Comparison of ENCODE assay signal across 11 cellular contexts in the genomic region with DNA sequence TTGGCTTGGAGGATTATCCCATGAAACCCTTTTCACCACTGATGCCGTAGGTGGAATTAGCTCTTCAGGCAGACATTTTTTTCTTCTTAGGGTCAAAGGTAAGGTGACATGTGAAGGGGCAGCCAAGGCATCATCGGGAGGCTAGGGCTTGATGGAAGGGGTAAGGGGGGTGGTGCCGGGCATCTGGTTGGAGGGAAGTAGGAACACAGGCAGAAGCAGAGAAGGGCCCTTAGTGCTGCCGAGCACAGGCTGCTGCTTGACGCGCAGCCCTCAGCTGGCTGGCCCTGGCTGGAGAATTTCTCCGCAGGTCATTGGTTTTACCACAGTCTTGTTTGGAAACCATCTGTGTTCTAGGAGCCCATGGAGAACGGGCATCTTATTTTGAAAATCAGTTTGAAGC. TPM values are rescaled to one million over a fixed set of nuclear protein-coding genes. Genes with fewer than 3 reads are reported as not detected.
DNase-seq lines count a peak whose midpoint lies in the region; ATAC-seq and TF ChIP-seq lines count a peak whose summit lies in the region.
"Had no signal": no experiment of that assay in that cellular context is flagged by ENCODE, and none has a peak within 500 bp of the region (broad histone marks: within the 10 kb centered on the region; RNA-seq: fewer than 3 reads in every experiment).

No MANE protein-coding gene starts in this region.

- RAD21 ChIA-PET in HCT116 (lab: Charles Lee; ENCODE audit: low non-redundant PET in 1 of 2, low total read pairs in 2 of 2, uncharacterized antibody in 2 of 2, unreplicated experiment in 2 of 2): no interaction called here

- CTCF ChIA-PET in HCT116 (lab: Charles Lee): no interaction called here

- DNase-seq in HCT116 (ENCODE audit: low read depth, low spot score) (no peak), NCI-H82 treated with DMSO at 0.1 percent for 48 hours (lab: John Stamatoyannopoulos, UW; ENCODE audit: unreplicated experiment) (peak; percentile 66), kidney tubule cell (ENCODE audit: low spot score) (peak; percentile 20), EL (no peak)
- no peak for DNase-seq in activated T-cell treated with anti-CD3 and anti-CD28 coated beads, Interleukin-2, amount 50 U/mL, for 4 hours
- DNase-seq: activated naive CD8-positive, alpha-beta T cell treated with anti-CD3 and anti-CD28 coated beads for 36 hours; immature natural killer cell; naive B cell had no signal

- no peaks in the 10 kb centered on the region for H3K27me3 Mint-ChIP-seq in activated T-cell treated with anti-CD3 and anti-CD28 coated beads, Interleukin-2, amount 50 U/mL, for 4 hours (ENCODE audit: low read depth)
- H3K27me3 Mint-ChIP-seq: activated naive CD8-positive, alpha-beta T cell treated with anti-CD3 and anti-CD28 coated beads for 36 hours; naive B cell had no signal

- POLR2A ChIA-PET in HCT116 (lab: Charles Lee): interaction anchor here (0.5 kb wide), 1 partner anchor 43 kb away, joined by 3 read pairs; no protein-coding TSS in a partner anchor

- TF ChIP-seq RAD21 in HCT116 (IDR thresholded peaks at IDR 0.05; ENCODE audit: low read depth): no peak

- H4K20me1 ChIP-seq in HCT116 (ENCODE audit: insufficient read depth): no peaks in the 10 kb centered on the region

- TF ChIP-seq CTCF in HCT116 (IDR thresholded peaks at IDR 0.05 in 2 of 3, conservative IDR thresholded peaks at IDR 0.05 in 1 of 3; ENCODE audit: borderline replicate concordance in 1 of 3, insufficient read depth in 1 of 3, low read depth in 2 of 3, low read length in 2 of 3): no peak

- intact Hi-C loops in HCT116 (cut with micrococcal nuclease): no loop called here

- H3K27me3 ChIP-seq in HCT116 (ENCODE audit: insufficient read depth, low read length): no peaks in the 10 kb centered on the region
- no peaks in the 10 kb centered on the region for H3K27me3 ChIP-seq in skeletal muscle tissue (ENCODE audit: control insufficient read depth in 3 of 3, insufficient read depth in 3 of 3, low read length in 3 of 3)
- H3K27me3 ChIP-seq: suprapubic skin had no signal

- no TSS peak for BruUV-seq in HCT116 (replicated peaks; lab: Mats Ljungman, UMichigan)

- no peaks in the 10 kb centered on the region for H3K4me1 Mint-ChIP-seq in activated T-cell treated with anti-CD3 and anti-CD28 coated beads, Interleukin-2, amount 50 U/mL, for 4 hours (ENCODE audit: low read depth)

- H3K36me3 ChIP-seq in HCT116 (ENCODE audit: control insufficient read depth in 1 of 2, insufficient read depth in 2 of 2, low read length in 2 of 2) (no peaks in the 10 kb centered on the region), skeletal muscle tissue (ENCODE audit: control insufficient read depth in 3 of 3, insufficient read depth in 3 of 3, low read length in 3 of 3) (no peaks in the 10 kb centered on the region)
- H3K36me3 ChIP-seq: suprapubic skin had no signal

- TF ChIP-seq POLR2A in HCT116 (IDR thresholded peaks at IDR 0.05; ENCODE audit: borderline replicate concordance, extremely low read depth, insufficient read depth, insufficient read length): no peak

- no peaks in the 10 kb centered on the region for H3K79me2 ChIP-seq in HCT116 (ENCODE audit: insufficient read depth, low read length)

- H3K27ac ChIP-seq in HCT116 (ENCODE audit: low read depth, low read length) (peak overlapping the region; percentile 57; the same call in 1 of the 2 replicates), skeletal muscle tissue (ENCODE audit: low read depth, low read length) (peak overlapping the region; percentile 4)

- H3K4me2 ChIP-seq in HCT116 (ENCODE audit: low read length): no peak overlapping the region; the same call in 1 of the 2 replicates

- no peak overlapping the region for H3K4me3 Mint-ChIP-seq in activated T-cell treated with anti-CD3 and anti-CD28 coated beads, Interleukin-2, amount 50 U/mL, for 4 hours
- H3K4me3 Mint-ChIP-seq: activated naive CD8-positive, alpha-beta T cell treated with anti-CD3 and anti-CD28 coated beads for 36 hours; immature natural killer cell; naive B cell had no signal

- peaks cover 14% of the 10 kb centered on the region for H3K36me3 Mint-ChIP-seq in activated T-cell treated with anti-CD3 and anti-CD28 coated beads, Interleukin-2, amount 50 U/mL, for 4 hours (ENCODE audit: insufficient read depth)
- H3K36me3 Mint-ChIP-seq: activated naive CD8-positive, alpha-beta T cell treated with anti-CD3 and anti-CD28 coated beads for 36 hours had no signal

- peaks cover 34 to 36% of the 10 kb centered on the region in 2 experiments for H3K4me1 ChIP-seq in HCT116 (ENCODE audit: control insufficient read depth in 1 of 2, insufficient read depth in 2 of 2, low read length in 2 of 2)
- H3K4me1 ChIP-seq in skeletal muscle tissue (ENCODE audit: control insufficient read depth in 3 of 3, insufficient read depth in 3 of 3, low read length in 3 of 3): peaks cover 29 to 37% (median 35%) of the 10 kb centered on the region in 3 donors

- H2AFZ ChIP-seq in HCT116 (ENCODE audit: low read depth, low read length, poor library complexity, severe bottlenecking): no peak overlapping the region

- ATAC-seq in HCT116 (no peak), GM19023 (IDR thresholded peaks at IDR 0.05; ENCODE audit: unreplicated experiment) (no peak)
- ATAC-seq in activated T-cell treated with anti-CD3 and anti-CD28 coated beads, Interleukin-2, amount 50 U/mL, for 4 hours: no peak

- no peaks in the 10 kb centered on the region for H3K9me3 Mint-ChIP-seq in activated T-cell treated with anti-CD3 and anti-CD28 coated beads, Interleukin-2, amount 50 U/mL, for 4 hours
- H3K9me3 Mint-ChIP-seq: activated naive CD8-positive, alpha-beta T cell treated with anti-CD3 and anti-CD28 coated beads for 36 hours; immature natural killer cell; naive B cell had no signal

- H3K9me3 ChIP-seq in HCT116 (ENCODE audit: control insufficient read depth in 1 of 2, insufficient read depth in 1 of 2, low read depth in 1 of 2, low read length in 2 of 2) (no peaks in the 10 kb centered on the region), skeletal muscle tissue (ENCODE audit: control insufficient read depth in 3 of 3, low read length in 3 of 3) (no peaks in the 10 kb centered on the region)
- H3K9me3 ChIP-seq: suprapubic skin had no signal

- H3K9me2 ChIP-seq in HCT116 (ENCODE audit: insufficient read depth): no peaks in the 10 kb centered on the region

- H3K9ac ChIP-seq in HCT116 (ENCODE audit: low read length) (no peak overlapping the region), skeletal muscle tissue (ENCODE audit: low read depth in 1 of 3, low read length in 3 of 3) (no peak overlapping the region)

- no peak overlapping the region for H3K4me3 ChIP-seq in HCT116 (replicated peaks in 1 of 2; ENCODE audit: low read depth in 1 of 2, low read length in 2 of 2)
- H3K4me3 ChIP-seq in skeletal muscle tissue (ENCODE audit: low read length in 3 of 3): no peak overlapping the region
- H3K4me3 ChIP-seq: suprapubic skin had no signal

TF ChIP-seq in HCT116, 20 proteins besides CTCF, POLR2A, EP300 and RAD21 (continues in another document):
- TF ChIP-seq, protein P1, sequence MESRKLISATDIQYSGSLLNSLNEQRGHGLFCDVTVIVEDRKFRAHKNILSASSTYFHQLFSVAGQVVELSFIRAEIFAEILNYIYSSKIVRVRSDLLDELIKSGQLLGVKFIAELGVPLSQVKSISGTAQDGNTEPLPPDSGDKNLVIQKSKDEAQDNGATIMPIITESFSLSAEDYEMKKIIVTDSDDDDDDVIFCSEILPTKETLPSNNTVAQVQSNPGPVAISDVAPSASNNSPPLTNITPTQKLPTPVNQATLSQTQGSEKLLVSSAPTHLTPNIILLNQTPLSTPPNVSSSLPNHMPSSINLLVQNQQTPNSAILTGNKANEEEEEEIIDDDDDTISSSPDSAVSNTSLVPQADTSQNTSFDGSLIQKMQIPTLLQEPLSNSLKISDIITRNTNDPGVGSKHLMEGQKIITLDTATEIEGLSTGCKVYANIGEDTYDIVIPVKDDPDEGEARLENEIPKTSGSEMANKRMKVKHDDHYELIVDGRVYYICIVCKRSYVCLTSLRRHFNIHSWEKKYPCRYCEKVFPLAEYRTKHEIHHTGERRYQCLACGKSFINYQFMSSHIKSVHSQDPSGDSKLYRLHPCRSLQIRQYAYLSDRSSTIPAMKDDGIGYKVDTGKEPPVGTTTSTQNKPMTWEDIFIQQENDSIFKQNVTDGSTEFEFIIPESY (IDR thresholded peaks at IDR 0.05; ENCODE audit: extremely low read depth, insufficient replicate concordance, low read length): no peak
- TF ChIP-seq EZH2 (IDR thresholded peaks at IDR 0.05) (no peak), SP1 (IDR thresholded peaks at IDR 0.05; ENCODE audit: low read depth) (no peak), CBX3 (IDR thresholded peaks at IDR 0.05; ENCODE audit: low read depth) (no peak), TCF7L2 (IDR thresholded peaks at IDR 0.05; ENCODE audit: borderline replicate concordance, extremely low read depth, insufficient read depth, insufficient read length) (no peak)
- TF ChIP-seq, protein P2, sequence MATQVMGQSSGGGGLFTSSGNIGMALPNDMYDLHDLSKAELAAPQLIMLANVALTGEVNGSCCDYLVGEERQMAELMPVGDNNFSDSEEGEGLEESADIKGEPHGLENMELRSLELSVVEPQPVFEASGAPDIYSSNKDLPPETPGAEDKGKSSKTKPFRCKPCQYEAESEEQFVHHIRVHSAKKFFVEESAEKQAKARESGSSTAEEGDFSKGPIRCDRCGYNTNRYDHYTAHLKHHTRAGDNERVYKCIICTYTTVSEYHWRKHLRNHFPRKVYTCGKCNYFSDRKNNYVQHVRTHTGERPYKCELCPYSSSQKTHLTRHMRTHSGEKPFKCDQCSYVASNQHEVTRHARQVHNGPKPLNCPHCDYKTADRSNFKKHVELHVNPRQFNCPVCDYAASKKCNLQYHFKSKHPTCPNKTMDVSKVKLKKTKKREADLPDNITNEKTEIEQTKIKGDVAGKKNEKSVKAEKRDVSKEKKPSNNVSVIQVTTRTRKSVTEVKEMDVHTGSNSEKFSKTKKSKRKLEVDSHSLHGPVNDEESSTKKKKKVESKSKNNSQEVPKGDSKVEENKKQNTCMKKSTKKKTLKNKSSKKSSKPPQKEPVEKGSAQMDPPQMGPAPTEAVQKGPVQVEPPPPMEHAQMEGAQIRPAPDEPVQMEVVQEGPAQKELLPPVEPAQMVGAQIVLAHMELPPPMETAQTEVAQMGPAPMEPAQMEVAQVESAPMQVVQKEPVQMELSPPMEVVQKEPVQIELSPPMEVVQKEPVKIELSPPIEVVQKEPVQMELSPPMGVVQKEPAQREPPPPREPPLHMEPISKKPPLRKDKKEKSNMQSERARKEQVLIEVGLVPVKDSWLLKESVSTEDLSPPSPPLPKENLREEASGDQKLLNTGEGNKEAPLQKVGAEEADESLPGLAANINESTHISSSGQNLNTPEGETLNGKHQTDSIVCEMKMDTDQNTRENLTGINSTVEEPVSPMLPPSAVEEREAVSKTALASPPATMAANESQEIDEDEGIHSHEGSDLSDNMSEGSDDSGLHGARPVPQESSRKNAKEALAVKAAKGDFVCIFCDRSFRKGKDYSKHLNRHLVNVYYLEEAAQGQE (IDR thresholded peaks at IDR 0.05; ENCODE audit: low read depth): no peak

RNA-seq across cellular contexts. Expression of gene TRAF3IP2, which starts 54.7 kb away (rescaled TPM):
- total RNA-seq in HCT116 (2021; ENCODE audit: unreplicated experiment) (22.3 TPM), skeletal muscle tissue (5.7 TPM)
- polyA plus RNA-seq in HCT116 (2012): 21.5 and 22.3 TPM in 2 replicates
- total RNA-seq in activated T-cell treated with anti-CD3 and anti-CD28 coated beads, Interleukin-2, amount 50 U/mL, for 4 hours: 10 to 100 TPM; 15.3 to 20.8 (median 19.3) TPM

Comparison
In these comparisons a context has a peak if more than half of its experiments do, and no peak if none do; other contexts are left out.
1. DNase-seq: peak in NCI-H82 treated with DMSO at 0.1 percent for 48 hours (single experiment) and kidney tubule cell (single experiment); none in HCT116 (single experiment), EL (single experiment) and activated T-cell treated with anti-CD3 and anti-CD28 coated beads, Interleukin-2, amount 50 U/mL, for 4 hours (single experiment).